Comparison of ENCODE assay signal across 14 cellular contexts in genomic region chr1:206455320-206455680, GRCh38. TPM values are rescaled to one million over a fixed set of nuclear protein-coding genes. Genes with fewer than 3 reads are reported as not detected.
DNase-seq lines count a peak whose midpoint lies in the region; ATAC-seq, FAIRE-seq and TF ChIP-seq lines count a peak whose summit lies in the region.
"Had no signal": no experiment of that assay in that cellular context is flagged by ENCODE, and none has a peak within 500 bp of the region (broad histone marks: within the 10 kb centered on the region; RNA-seq: fewer than 3 reads in every experiment).

No MANE protein-coding gene starts in this region.

- H3K4me3 Mint-ChIP-seq in Caco-2 (ENCODE audit: unreplicated experiment), result no peak overlapping the region
- peak overlapping the region; percentile 61 for H3K4me3 Mint-ChIP-seq in neural progenitor cell

- H3K14ac ChIP-seq in IMR-90 (replicated peaks; ENCODE audit: low read depth, low read length), result no peak overlapping the region

- H3K9me3 Mint-ChIP-seq in Caco-2 (ENCODE audit: unreplicated experiment) (no peaks in the 10 kb centered on the region), neural progenitor cell (no peaks in the 10 kb centered on the region)

- H3K27ac ChIP-seq in IMR-90 (ENCODE audit: insufficient read depth, low read length) (no peak overlapping the region), neural progenitor cell (peak overlapping the region; percentile 47)
- H3K27ac ChIP-seq: C4-2B had no signal

- H3K79me1 ChIP-seq in IMR-90 (ENCODE audit: low read depth in 1 of 2, low read length in 2 of 2), result peaks cover 0 to 4% of the 10 kb centered on the region in 2 experiments; a peak in 1 of 4 replicates

- H2AK5ac ChIP-seq in IMR-90 (ENCODE audit: low read depth, low read length), result no peak overlapping the region

- H2BK20ac ChIP-seq in IMR-90 (ENCODE audit: low read depth, low read length), result no peak overlapping the region

- no peak for TF ChIP-seq POLR2A in IMR-90 (IDR thresholded peaks at IDR 0.05; ENCODE audit: low read depth, low read length)
- TF ChIP-seq POLR2A in GM12891 (IDR thresholded peaks at IDR 0.05; ENCODE audit: low read depth, low read length), result no peak

- H3K23ac ChIP-seq in IMR-90 (ENCODE audit: low read depth, low read length), result no peak overlapping the region

- H3K9me3 ChIP-seq in Caco-2 (no peaks in the 10 kb centered on the region), IMR-90 (ENCODE audit: control insufficient read depth, insufficient read depth, low read length) (no peaks in the 10 kb centered on the region), neural progenitor cell (ENCODE audit: low read depth) (no peaks in the 10 kb centered on the region)

- H3K27me3 Mint-ChIP-seq in Caco-2 (ENCODE audit: insufficient read depth, unreplicated experiment) (no peaks in the 10 kb centered on the region), neural progenitor cell (ENCODE audit: insufficient read depth, low read depth) (peaks cover 5% of the 10 kb centered on the region)

- H4K91ac ChIP-seq in IMR-90 (ENCODE audit: insufficient read depth, low read depth, low read length), result no peak overlapping the region

- H4K5ac ChIP-seq in IMR-90 (ENCODE audit: low read depth, low read length), result no peak overlapping the region

- in situ Hi-C loops in IMR-90 (cut with MboI; ENCODE audit: low sequenced_read_pairs), result no loop called here

- H4K8ac ChIP-seq in IMR-90 (ENCODE audit: low read depth in 2 of 2, low read length in 2 of 2), result no peak overlapping the region

- peaks cover 12% of the 10 kb centered on the region for H3K9me1 ChIP-seq in IMR-90 (ENCODE audit: insufficient read depth, low read length)

- H3K4me3 ChIP-seq in Caco-2 (ENCODE audit: low read depth, low read length) (no peak overlapping the region), IMR-90 (ENCODE audit: insufficient read depth, low read depth, low read length) (no peak overlapping the region), bronchial epithelial cell (ENCODE audit: low read depth, low read length) (no peak overlapping the region), neural progenitor cell (no peak overlapping the region)

- H3K4me2 ChIP-seq in IMR-90 (ENCODE audit: low read depth, low read length) (no peak overlapping the region), neural progenitor cell (peak overlapping the region; percentile 44)

- POLR2A ChIA-PET in Caco-2 (lab: Charles Lee), result no interaction called here
- POLR2A ChIA-PET in IMR-90 (lab: Charles Lee; ENCODE audit: unreplicated experiment), result no interaction called here

- CTCF ChIA-PET in Caco-2 (lab: Charles Lee) (interaction anchor here (0.6 kb wide), 2 partner anchors 8 to 623 kb away, joined by 5 to 6 read pairs; no protein-coding TSS in a partner anchor), IMR-90 (lab: Yijun Ruan, JAX) (no interaction called here)

- H3K4ac ChIP-seq in IMR-90 (ENCODE audit: low read depth, low read length), result no peak overlapping the region

- no peak for TF ChIP-seq RAD21 in IMR-90 (IDR thresholded peaks at IDR 0.05; ENCODE audit: low read length)

- intact Hi-C loops in Caco-2 (cut with micrococcal nuclease; ENCODE audit: unreplicated experiment), result no loop called here
- intact Hi-C loops in IMR-90 (cut with micrococcal nuclease), result no loop called here

- H3F3A ChIP-seq in neural progenitor cell (ENCODE audit: low read depth), result peaks cover 18% of the 10 kb centered on the region

- peak overlapping the region; percentile 21 for H3K27ac Mint-ChIP-seq in Caco-2 (ENCODE audit: unreplicated experiment)
- peak overlapping the region; percentile 5 for H3K27ac Mint-ChIP-seq in neural progenitor cell

- no peaks in the 10 kb centered on the region for H3K79me2 ChIP-seq in neural progenitor cell (ENCODE audit: low read depth)

- dilution Hi-C loops in IMR-90 (cut with HindIII; ENCODE audit: low sequenced_read_pairs, unreplicated experiment), result no loop called here

- TF ChIP-seq CTCF in Caco-2 (IDR thresholded peaks at IDR 0.05; ENCODE audit: insufficient read depth in 1 of 2, low read depth in 1 of 2, low read length in 1 of 2, severe bottlenecking in 1 of 2, unreplicated experiment in 1 of 2) (no peak), IMR-90 (conservative IDR thresholded peaks at IDR 0.05; ENCODE audit: low read depth, low read length) (no peak), bronchial epithelial cell (IDR thresholded peaks at IDR 0.05; ENCODE audit: insufficient read depth, low read length, severe bottlenecking) (no peak), neural progenitor cell (IDR thresholded peaks at IDR 0.05) (no peak)

- no peak for ATAC-seq in IMR-90 (ENCODE audit: low read depth)
- no peak for ATAC-seq in HG03469 (IDR thresholded peaks at IDR 0.05; ENCODE audit: unreplicated experiment)
- no peak for ATAC-seq in GM21825 (IDR thresholded peaks at IDR 0.05; ENCODE audit: unreplicated experiment)
- ATAC-seq: HCT116, Right ventricle myocardium inferior had no signal

- H2AK9ac ChIP-seq in IMR-90 (replicated peaks; ENCODE audit: low read depth, low read length, poor library complexity), result no peak overlapping the region

- 20% methylated on average over 1 of the region's 3 CpGs; no CpG with 5 or more reads in 1 of the 2 experiments for WGBS in IMR-90 (ENCODE audit: extremely low coverage in 2 of 2, insufficient read length in 1 of 2), 2 experiments

- H2AFZ ChIP-seq in IMR-90 (replicated peaks; ENCODE audit: low read length, poor library complexity) (no peak overlapping the region), neural progenitor cell (replicated peaks) (no peak overlapping the region)

- no peak overlapping the region for H3K56ac ChIP-seq in IMR-90 (ENCODE audit: extremely low read depth, insufficient read depth, low read length)

- FAIRE-seq in bronchial epithelial cell (lab: Jason Lieb, UNC), result peak; percentile 43
- FAIRE-seq in GM12891 (lab: Jason Lieb, UNC), result no peak
- FAIRE-seq: GM19239 had no signal

- no peak overlapping the region for H2BK5ac ChIP-seq in IMR-90 (ENCODE audit: low read depth, low read length, poor library complexity, severe bottlenecking)

- peaks cover 6% of the 10 kb centered on the region for H3K36me3 Mint-ChIP-seq in Caco-2 (ENCODE audit: insufficient read depth, unreplicated experiment)
- H3K36me3 Mint-ChIP-seq in neural progenitor cell, result peaks cover 55% of the 10 kb centered on the region

- H3K36me3 ChIP-seq in Caco-2 (ENCODE audit: control insufficient read depth, insufficient read depth, low read length), result no peaks in the 10 kb centered on the region
- H3K36me3 ChIP-seq in IMR-90 (ENCODE audit: control insufficient read depth, insufficient read depth, low read length), result peaks cover 49% of the 10 kb centered on the region
- H3K36me3 ChIP-seq in bronchial epithelial cell (ENCODE audit: control insufficient read depth, insufficient read depth, low read length), result peaks cover 10% of the 10 kb centered on the region
- H3K36me3 ChIP-seq in neural progenitor cell, result peaks cover 3% of the 10 kb centered on the region

- no peak overlapping the region for H2BK15ac ChIP-seq in IMR-90 (ENCODE audit: low read depth, low read length)

- no peaks in the 10 kb centered on the region for H3K27me3 ChIP-seq in Caco-2 (replicated peaks; ENCODE audit: control insufficient read depth, insufficient read depth, low read length)
- H3K27me3 ChIP-seq in IMR-90 (ENCODE audit: control insufficient read depth, insufficient read depth, low read length), result no peaks in the 10 kb centered on the region
- H3K27me3 ChIP-seq in bronchial epithelial cell (ENCODE audit: control insufficient read depth, insufficient read depth, low read length), result no peaks in the 10 kb centered on the region
- no peaks in the 10 kb centered on the region for H3K27me3 ChIP-seq in neural progenitor cell

- H2BK120ac ChIP-seq in IMR-90 (ENCODE audit: low read depth, low read length), result no peak overlapping the region

- H4K20me1 ChIP-seq in IMR-90 (ENCODE audit: insufficient read depth, low read length), result no peaks in the 10 kb centered on the region
- H4K20me1 ChIP-seq in neural progenitor cell (ENCODE audit: low read depth), result no peaks in the 10 kb centered on the region

- H3K4me1 Mint-ChIP-seq in Caco-2 (ENCODE audit: low read depth, unreplicated experiment) (peaks cover 18% of the 10 kb centered on the region), neural progenitor cell (peaks cover 45% of the 10 kb centered on the region)

- H3K4me1 ChIP-seq in Caco-2 (peaks cover 14% of the 10 kb centered on the region), IMR-90 (ENCODE audit: control insufficient read depth, insufficient read depth, low read length) (peaks cover 9% of the 10 kb centered on the region), neural progenitor cell (peaks cover 30% of the 10 kb centered on the region)

- DNase-seq in Caco-2 (no peak), IMR-90 (no peak), bronchial epithelial cell (ENCODE audit: low read depth) (no peak), neural progenitor cell (ENCODE audit: low spot score) (no peak), GM12891 (ENCODE audit: insufficient read length, low spot score) (no peak)
- no peak for DNase-seq in effector CD8-positive, alpha-beta T cell (lab: John Stamatoyannopoulos, UW)
- DNase-seq: KG1, NCI-H2029 had no signal

- H3K18ac ChIP-seq in IMR-90 (ENCODE audit: low read depth, low read length), result no peak overlapping the region

- no peak overlapping the region for H3K9ac ChIP-seq in IMR-90 (ENCODE audit: low read depth, low read length)
- no peak overlapping the region for H3K9ac ChIP-seq in neural progenitor cell

- BruUV-seq in Caco-2 (replicated peaks; lab: Mats Ljungman, UMichigan) (no TSS peak), IMR-90 (replicated peaks; lab: Mats Ljungman, UMichigan) (TSS peak; percentile 25)

TF ChIP-seq in GM12891, 5 proteins besides CTCF, POLR2A, EP300 and RAD21 (continues in another document):
- TF ChIP-seq SPI1 (IDR thresholded peaks at IDR 0.05; ENCODE audit: low read depth, low read length) (no peak), POLR2AphosphoS5 (IDR thresholded peaks at IDR 0.05; ENCODE audit: low read depth, low read length) (no peak), POU2F2 (IDR thresholded peaks at IDR 0.05; ENCODE audit: low read depth, low read length) (no peak), TAF1 (IDR thresholded peaks at IDR 0.05; ENCODE audit: low read depth, low read length) (no peak)

RNA-seq across cellular contexts. Expression of gene IKBKE, which starts 15.0 kb away (rescaled TPM):
- total RNA-seq in Caco-2 (2022) (9.0 and 12.7 TPM in 2 replicates), IMR-90 (2012; rRNA removed) (21.4 and 24.0 TPM in 2 replicates), bronchial epithelial cell (2.9 and 5.8 TPM in 2 replicates), neural progenitor cell (ENCODE audit: low replicate concordance) (0.26 and 2.7 TPM in 2 replicates)
- 20.3 and 21.0 TPM in 2 replicates for polyA plus RNA-seq in IMR-90 (2012; rRNA removed)
- polyA plus RNA-seq in IMR-90 (2012; cell fraction: cytosol; rRNA removed), result 14.8 and 17.1 TPM in 2 replicates
- 47.3 and 62.4 TPM in 2 replicates for polyA plus RNA-seq in IMR-90 (2012; cell fraction: nucleus; rRNA removed; ENCODE audit: low replicate concordance)
- 12.4 TPM for polyA plus RNA-seq in GM12891 (2012; ENCODE audit: low read depth, missing spikeins)

RNA-seq across cellular contexts. Expression of gene RASSF5, which starts 52.0 kb away (rescaled TPM):
- total RNA-seq in Caco-2 (2022), result 0.86 and 1.3 TPM in 2 replicates
- total RNA-seq in IMR-90 (2012; rRNA removed), result 0.18 and 0.56 TPM in 2 replicates
- 1.1 TPM in 2 replicates for polyA plus RNA-seq in IMR-90 (2012; rRNA removed)
- 0.39 and 1.2 TPM in 2 replicates for polyA plus RNA-seq in IMR-90 (2012; cell fraction: cytosol; rRNA removed)
- 2.3 and 3.2 TPM in 2 replicates for polyA plus RNA-seq in IMR-90 (2012; cell fraction: nucleus; rRNA removed; ENCODE audit: low replicate concordance)
- 3.4 and 4.6 TPM in 2 replicates for total RNA-seq in bronchial epithelial cell
- total RNA-seq in neural progenitor cell (ENCODE audit: low replicate concordance), result 0.19 and 0.43 TPM in 2 replicates
- polyA plus RNA-seq in GM12891 (2012; ENCODE audit: low read depth, missing spikeins), result 51.8 TPM
